Comparison of ENCODE assay signal across 1 cellular context in genomic region chr21:45768011-45768740, GRCh38.
TF ChIP-seq lines count a peak whose summit lies in the region.

No MANE protein-coding gene starts in this region.

TF ChIP-seq in HepG2, 621 proteins besides CTCF, POLR2A, EP300 and RAD21:
- TF ChIP-seq MXI1 (IDR thresholded peaks at IDR 0.05; ENCODE audit: borderline replicate concordance, low read depth, low read length): no peak
- TF ChIP-seq HMGXB3 (CRISPR knock-in tag; IDR thresholded peaks at IDR 0.05; ENCODE audit: borderline replicate concordance): no peak
- no peak for TF ChIP-seq FOSL2 (CRISPR knock-in tag; IDR thresholded peaks at IDR 0.05)
- TF ChIP-seq REPIN1 (CRISPR knock-in tag; IDR thresholded peaks at IDR 0.05; ENCODE audit: borderline replicate concordance, low read depth): no peak
- no peak for TF ChIP-seq MAFG (CRISPR knock-in tag; IDR thresholded peaks at IDR 0.05)
- TF ChIP-seq PRDM4 (CRISPR knock-in tag; IDR thresholded peaks at IDR 0.05; ENCODE audit: borderline replicate concordance): no peak
- TF ChIP-seq ZNF142 (CRISPR knock-in tag; IDR thresholded peaks at IDR 0.05): no peak
- no peak for TF ChIP-seq DDIT3 (CRISPR knock-in tag; IDR thresholded peaks at IDR 0.05)
- no peak for TF ChIP-seq MED1 (CRISPR knock-in tag; IDR thresholded peaks at IDR 0.05)
- TF ChIP-seq ZNF101 (CRISPR knock-in tag; IDR thresholded peaks at IDR 0.05; ENCODE audit: borderline replicate concordance, low read depth): no peak
- no peak for TF ChIP-seq SRSF9 (IDR thresholded peaks at IDR 0.05; ENCODE audit: borderline replicate concordance, insufficient read depth, low read depth, low read length, poor library complexity, severe bottlenecking)
- TF ChIP-seq ZNF160 (CRISPR knock-in tag; IDR thresholded peaks at IDR 0.05): no peak
- TF ChIP-seq ZNF784 (CRISPR knock-in tag; IDR thresholded peaks at IDR 0.05; ENCODE audit: borderline replicate concordance): no peak
- TF ChIP-seq ZNF792 (CRISPR knock-in tag; IDR thresholded peaks at IDR 0.05): no peak
- TF ChIP-seq NKX3-1 (CRISPR knock-in tag; IDR thresholded peaks at IDR 0.05): no peak
- no peak for TF ChIP-seq MEF2D (CRISPR knock-in tag; IDR thresholded peaks at IDR 0.05)
- TF ChIP-seq STAT6 (CRISPR knock-in tag; IDR thresholded peaks at IDR 0.05; ENCODE audit: borderline replicate concordance): no peak
